Comparison of ENCODE assay signal across 8 cellular contexts in genomic region chr12:77925536-77926108, GRCh38.
A peak's percentile ranks its signal among the peaks of the same experiment; 100 is the strongest.
DNase-seq lines count a peak whose midpoint lies in the region; ATAC-seq and TF ChIP-seq lines count a peak whose summit lies in the region.

No MANE protein-coding gene starts in this region.

- no peaks in the 10 kb centered on the region for H3K9me3 Mint-ChIP-seq in nephron

- peak overlapping the region; percentile 63 to 82 (median 81) for H3K27ac Mint-ChIP-seq in nephron

- H3K36me3 Mint-ChIP-seq in nephron (ENCODE audit: low read depth), result no peaks in the 10 kb centered on the region

- peaks cover 37% of the 10 kb centered on the region for H3K4me1 Mint-ChIP-seq in nephron

- TF ChIP-seq CTCF in nephron (IDR thresholded peaks at IDR 0.05; ENCODE audit: unreplicated experiment in 3 of 3), result peak; percentile 94 to 100 (median 99)

- peak overlapping the region in 1 of 3 experiments; percentile 42 for H3K4me3 Mint-ChIP-seq in nephron

- DNase-seq in COR-L47 (lab: John Stamatoyannopoulos, UW) (peak; percentile 88), NCI-H1694 treated with DMSO at 0.1 percent for 48 hours (lab: John Stamatoyannopoulos, UW) (peak; percentile 76), SW480 (ENCODE audit: low spot score) (peak; percentile 95), fibroblast of gingiva (ENCODE audit: low read depth) (peak; percentile 94)
- no peak for DNase-seq in stimulated activated naive CD4-positive, alpha-beta T cell (lab: John Stamatoyannopoulos, UW)

- H3K27me3 Mint-ChIP-seq in nephron (ENCODE audit: low read depth), result no peaks in the 10 kb centered on the region

- ATAC-seq in GM18873 (IDR thresholded peaks at IDR 0.05; ENCODE audit: low FRiP score, unreplicated experiment) (peak; percentile 99), HG03045 (IDR thresholded peaks at IDR 0.05; ENCODE audit: unreplicated experiment) (peak; percentile 100)

Comparison
In these comparisons a context has a peak if more than half of its experiments do, and no peak if none do; other contexts are left out.
1. DNase-seq: peak in COR-L47 (single experiment), NCI-H1694 treated with DMSO at 0.1 percent for 48 hours (single experiment), SW480 (single experiment) and fibroblast of gingiva (single experiment); none in stimulated activated naive CD4-positive, alpha-beta T cell (0 of 6).